1 cellular context compared by ENCODE assay signal in genomic region chr16:22206847-22207714, GRCh38.
A peak's percentile ranks its signal among the peaks of the same experiment; 100 is the strongest.
TF ChIP-seq lines count a peak whose summit lies in the region.

No MANE protein-coding gene starts in this region.

TF ChIP-seq in HepG2, 621 proteins besides CTCF, POLR2A, EP300 and RAD21 (continued from another document and continues in another):
- no peak for TF ChIP-seq MYPOP (CRISPR knock-in tag; IDR thresholded peaks at IDR 0.05)
- no peak for TF ChIP-seq CHCHD3 (CRISPR knock-in tag; IDR thresholded peaks at IDR 0.05)
- 0 out of 2 replicates have a peak, but pooled peaks have one; percentile 3 for TF ChIP-seq SIN3B (IDR thresholded peaks at IDR 0.05; ENCODE audit: low read length)
- TF ChIP-seq ZBTB37 (CRISPR knock-in tag; IDR thresholded peaks at IDR 0.05): peak; percentile 64; the same call in 1 of the 2 replicates
- TF ChIP-seq ZNF790 (CRISPR knock-in tag; IDR thresholded peaks at IDR 0.05; ENCODE audit: borderline replicate concordance): no peak
- no peak for TF ChIP-seq ZNF713 (CRISPR knock-in tag; IDR thresholded peaks at IDR 0.05)
- TF ChIP-seq ZNF44 (CRISPR knock-in tag; IDR thresholded peaks at IDR 0.05): peak; percentile 84; the same call in 1 of the 2 replicates
- TF ChIP-seq ZNF143 (CRISPR knock-in tag; IDR thresholded peaks at IDR 0.05): peak; percentile 30; the same call in 1 of the 2 replicates
- TF ChIP-seq ZNF776 (CRISPR knock-in tag; IDR thresholded peaks at IDR 0.05): peak; percentile 65; the same call in 1 of the 2 replicates
- no peak for TF ChIP-seq MAFK (conservative IDR thresholded peaks at IDR 0.05 in 1 of 2, IDR thresholded peaks at IDR 0.05 in 1 of 2; ENCODE audit: low read length in 2 of 2)
- no peak for TF ChIP-seq RXRA (CRISPR knock-in tag; IDR thresholded peaks at IDR 0.05)
- 0 out of 2 replicates have a peak, but pooled peaks have one; percentile 52 for TF ChIP-seq MXD1 (CRISPR knock-in tag; IDR thresholded peaks at IDR 0.05)
- no peak for TF ChIP-seq TOPORS (CRISPR knock-in tag; IDR thresholded peaks at IDR 0.05)
- TF ChIP-seq TP53 (CRISPR knock-in tag; conservative IDR thresholded peaks at IDR 0.05): no peak
- TF ChIP-seq, protein P1, sequence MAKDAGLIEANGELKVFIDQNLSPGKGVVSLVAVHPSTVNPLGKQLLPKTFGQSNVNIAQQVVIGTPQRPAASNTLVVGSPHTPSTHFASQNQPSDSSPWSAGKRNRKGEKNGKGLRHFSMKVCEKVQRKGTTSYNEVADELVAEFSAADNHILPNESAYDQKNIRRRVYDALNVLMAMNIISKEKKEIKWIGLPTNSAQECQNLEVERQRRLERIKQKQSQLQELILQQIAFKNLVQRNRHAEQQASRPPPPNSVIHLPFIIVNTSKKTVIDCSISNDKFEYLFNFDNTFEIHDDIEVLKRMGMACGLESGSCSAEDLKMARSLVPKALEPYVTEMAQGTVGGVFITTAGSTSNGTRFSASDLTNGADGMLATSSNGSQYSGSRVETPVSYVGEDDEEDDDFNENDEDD (CRISPR knock-in tag; IDR thresholded peaks at IDR 0.05; ENCODE audit: borderline replicate concordance): no peak
- TF ChIP-seq TIGD3 (CRISPR knock-in tag; IDR thresholded peaks at IDR 0.05; ENCODE audit: borderline replicate concordance): no peak
- no peak for TF ChIP-seq ZNF468 (CRISPR knock-in tag; IDR thresholded peaks at IDR 0.05)
- 0 out of 2 replicates have a peak, but pooled peaks have one; percentile 86 for TF ChIP-seq PCBP1 (IDR thresholded peaks at IDR 0.05; ENCODE audit: borderline replicate concordance, low read depth, low read length)
- TF ChIP-seq ZNF354B (CRISPR knock-in tag; IDR thresholded peaks at IDR 0.05): peak; percentile 45; the same call in 1 of the 2 replicates
- TF ChIP-seq ZNF609 (CRISPR knock-in tag; IDR thresholded peaks at IDR 0.05; ENCODE audit: borderline replicate concordance): no peak; the same call in 1 of the 2 replicates
- TF ChIP-seq HMG20A (CRISPR knock-in tag; IDR thresholded peaks at IDR 0.05; ENCODE audit: borderline replicate concordance): no peak
- TF ChIP-seq ZNF746 (CRISPR knock-in tag; IDR thresholded peaks at IDR 0.05): no peak
- TF ChIP-seq, protein P2, sequence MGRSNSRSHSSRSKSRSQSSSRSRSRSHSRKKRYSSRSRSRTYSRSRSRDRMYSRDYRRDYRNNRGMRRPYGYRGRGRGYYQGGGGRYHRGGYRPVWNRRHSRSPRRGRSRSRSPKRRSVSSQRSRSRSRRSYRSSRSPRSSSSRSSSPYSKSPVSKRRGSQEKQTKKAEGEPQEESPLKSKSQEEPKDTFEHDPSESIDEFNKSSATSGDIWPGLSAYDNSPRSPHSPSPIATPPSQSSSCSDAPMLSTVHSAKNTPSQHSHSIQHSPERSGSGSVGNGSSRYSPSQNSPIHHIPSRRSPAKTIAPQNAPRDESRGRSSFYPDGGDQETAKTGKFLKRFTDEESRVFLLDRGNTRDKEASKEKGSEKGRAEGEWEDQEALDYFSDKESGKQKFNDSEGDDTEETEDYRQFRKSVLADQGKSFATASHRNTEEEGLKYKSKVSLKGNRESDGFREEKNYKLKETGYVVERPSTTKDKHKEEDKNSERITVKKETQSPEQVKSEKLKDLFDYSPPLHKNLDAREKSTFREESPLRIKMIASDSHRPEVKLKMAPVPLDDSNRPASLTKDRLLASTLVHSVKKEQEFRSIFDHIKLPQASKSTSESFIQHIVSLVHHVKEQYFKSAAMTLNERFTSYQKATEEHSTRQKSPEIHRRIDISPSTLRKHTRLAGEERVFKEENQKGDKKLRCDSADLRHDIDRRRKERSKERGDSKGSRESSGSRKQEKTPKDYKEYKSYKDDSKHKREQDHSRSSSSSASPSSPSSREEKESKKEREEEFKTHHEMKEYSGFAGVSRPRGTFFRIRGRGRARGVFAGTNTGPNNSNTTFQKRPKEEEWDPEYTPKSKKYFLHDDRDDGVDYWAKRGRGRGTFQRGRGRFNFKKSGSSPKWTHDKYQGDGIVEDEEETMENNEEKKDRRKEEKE (IDR thresholded peaks at IDR 0.05): no peak
- TF ChIP-seq ZNF598 (CRISPR knock-in tag; IDR thresholded peaks at IDR 0.05; ENCODE audit: borderline replicate concordance): no peak; the same call in 1 of the 2 replicates
- no peak for TF ChIP-seq MLXIP (CRISPR knock-in tag; IDR thresholded peaks at IDR 0.05; ENCODE audit: borderline replicate concordance)
- TF ChIP-seq TCF12 (IDR thresholded peaks at IDR 0.05): no peak
- 0 out of 2 replicates have a peak, but pooled peaks have one; percentile 7 for TF ChIP-seq TCF12 (CRISPR knock-in tag; IDR thresholded peaks at IDR 0.05)
- no peak for TF ChIP-seq NR2F1 (CRISPR knock-in tag; IDR thresholded peaks at IDR 0.05)
- TF ChIP-seq PBX2 (CRISPR knock-in tag; IDR thresholded peaks at IDR 0.05): no peak
- no peak for TF ChIP-seq ZNF180 (CRISPR knock-in tag; IDR thresholded peaks at IDR 0.05; ENCODE audit: borderline replicate concordance, low read depth)
- TF ChIP-seq BRCA1 (CRISPR knock-in tag; IDR thresholded peaks at IDR 0.05): no peak
- peak; percentile 23 for TF ChIP-seq HNRNPLL (IDR thresholded peaks at IDR 0.05; ENCODE audit: low read depth, low read length, poor library complexity, severe bottlenecking)
- no peak for TF ChIP-seq STAG1 (CRISPR knock-in tag; IDR thresholded peaks at IDR 0.05)
- no peak for TF ChIP-seq XBP1 (CRISPR knock-in tag; IDR thresholded peaks at IDR 0.05)
- no peak for TF ChIP-seq ZNF138 (CRISPR knock-in tag; IDR thresholded peaks at IDR 0.05; ENCODE audit: low read depth)
- TF ChIP-seq, protein P3, sequence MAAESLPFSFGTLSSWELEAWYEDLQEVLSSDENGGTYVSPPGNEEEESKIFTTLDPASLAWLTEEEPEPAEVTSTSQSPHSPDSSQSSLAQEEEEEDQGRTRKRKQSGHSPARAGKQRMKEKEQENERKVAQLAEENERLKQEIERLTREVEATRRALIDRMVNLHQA (CRISPR knock-in tag; IDR thresholded peaks at IDR 0.05): no peak
- no peak for TF ChIP-seq ZNF333 (CRISPR knock-in tag; IDR thresholded peaks at IDR 0.05; ENCODE audit: borderline replicate concordance)
- TF ChIP-seq MZF1 (CRISPR knock-in tag; IDR thresholded peaks at IDR 0.05; ENCODE audit: borderline replicate concordance): peak; percentile 51; the same call in 1 of the 2 replicates
- TF ChIP-seq ETS1 (CRISPR knock-in tag; IDR thresholded peaks at IDR 0.05): no peak
- no peak; the same call in 1 of the 2 replicates for TF ChIP-seq BRD4 (CRISPR knock-in tag; IDR thresholded peaks at IDR 0.05)
- TF ChIP-seq ZIK1 (CRISPR knock-in tag; IDR thresholded peaks at IDR 0.05; ENCODE audit: borderline replicate concordance, low read depth): no peak
- TF ChIP-seq ZNF678 (CRISPR knock-in tag; IDR thresholded peaks at IDR 0.05): peak; percentile 3; the same call in 1 of the 2 replicates
- TF ChIP-seq ZNF891 (CRISPR knock-in tag; IDR thresholded peaks at IDR 0.05): no peak
- TF ChIP-seq ZNF530 (CRISPR knock-in tag; IDR thresholded peaks at IDR 0.05; ENCODE audit: low read depth): no peak
- no peak for TF ChIP-seq ZNF615 (CRISPR knock-in tag; IDR thresholded peaks at IDR 0.05; ENCODE audit: borderline replicate concordance)
- TF ChIP-seq ZNF24 (IDR thresholded peaks at IDR 0.05): no peak
- peak; percentile 58; the same call in 1 of the 2 replicates for TF ChIP-seq HIVEP1 (CRISPR knock-in tag; IDR thresholded peaks at IDR 0.05)
